8 cellular contexts compared by ENCODE assay signal in genomic region chr1:2546515-2547209, GRCh38. TPM values are rescaled to one million over a fixed set of nuclear protein-coding genes. Genes with fewer than 3 reads are reported as not detected.
DNase-seq lines count a peak whose midpoint lies in the region; ATAC-seq and TF ChIP-seq lines count a peak whose summit lies in the region.

No MANE protein-coding gene starts in this region.

- no peaks in the 10 kb centered on the region for H3K27me3 ChIP-seq in Caco-2 (replicated peaks; ENCODE audit: control insufficient read depth, insufficient read depth, low read length)
- no peaks in the 10 kb centered on the region for H3K27me3 ChIP-seq in RWPE2 (ENCODE audit: insufficient read depth, poor library complexity, severe bottlenecking)
- H3K27me3 ChIP-seq in neutrophil = peaks cover 39% of the 10 kb centered on the region
- no peaks in the 10 kb centered on the region for H3K27me3 ChIP-seq in testis

- H3K36me3 ChIP-seq in Caco-2 (ENCODE audit: control insufficient read depth, insufficient read depth, low read length) (no peaks in the 10 kb centered on the region), RWPE2 (ENCODE audit: low read depth) (no peaks in the 10 kb centered on the region), neutrophil (no peaks in the 10 kb centered on the region), testis (ENCODE audit: low read depth, missing control alignments) (no peaks in the 10 kb centered on the region)

- H3K4me3 ChIP-seq in Caco-2 (ENCODE audit: low read depth, low read length) (peak overlapping the region; percentile 65), RWPE2 (ENCODE audit: severe bottlenecking) (peak overlapping the region; percentile 38), neutrophil (ENCODE audit: low read depth in 1 of 2, low read length in 1 of 2) (peak overlapping the region; percentile 81 to 85), testis (peak overlapping the region; percentile 50 to 61)

- H3K36me3 Mint-ChIP-seq in Caco-2 (ENCODE audit: insufficient read depth, unreplicated experiment) = peaks cover 6% of the 10 kb centered on the region

- TF ChIP-seq CTCF in Caco-2 (IDR thresholded peaks at IDR 0.05; ENCODE audit: insufficient read depth in 1 of 2, low read depth in 1 of 2, low read length in 1 of 2, severe bottlenecking in 1 of 2, unreplicated experiment in 1 of 2) (no peak), RWPE2 (IDR thresholded peaks at IDR 0.05; ENCODE audit: poor library complexity, severe bottlenecking) (no peak), neutrophil (IDR thresholded peaks at IDR 0.05) (peak; percentile 70), testis (IDR thresholded peaks at IDR 0.05) (peak in 1 of 3 experiments; percentile 2)

- H3K27ac ChIP-seq in RWPE2 (ENCODE audit: poor library complexity, severe bottlenecking) (peak overlapping the region; percentile 78), neutrophil (peak overlapping the region; percentile 100), testis (peak overlapping the region; percentile 56 to 95)

- TF ChIP-seq POLR2A in testis (IDR thresholded peaks at IDR 0.05) = no peak

- 1% methylated on average over 41 of the region's 52 CpGs; no CpG with 5 or more reads in 1 of the 2 donors for WGBS in testis, 2 donors

- H3K27me3 Mint-ChIP-seq in Caco-2 (ENCODE audit: insufficient read depth, unreplicated experiment) = no peaks in the 10 kb centered on the region

- H3K9me3 ChIP-seq in Caco-2 (no peaks in the 10 kb centered on the region), RWPE2 (ENCODE audit: severe bottlenecking) (no peaks in the 10 kb centered on the region), neutrophil (no peaks in the 10 kb centered on the region), testis (no peaks in the 10 kb centered on the region)

- no peak overlapping the region for H3K27ac Mint-ChIP-seq in Caco-2 (ENCODE audit: unreplicated experiment)

- H3K9me3 Mint-ChIP-seq in Caco-2 (ENCODE audit: unreplicated experiment) = no peaks in the 10 kb centered on the region

- peak; percentile 67 to 76 for DNase-seq in Caco-2
- peak; percentile 96 for DNase-seq in HuH-7 (ENCODE audit: low spot score)
- peak; percentile 89 for DNase-seq in RWPE2 (ENCODE audit: low spot score)
- peak in 3 of 4 experiments; percentile 28 to 71 (median 61) for DNase-seq in activated naive CD4-positive, alpha-beta T cell (lab: John Stamatoyannopoulos, UW)
- peak; percentile 91 for DNase-seq in foreskin melanocyte
- peak; percentile 79 for DNase-seq in testis

- intact Hi-C loops in Caco-2 (cut with micrococcal nuclease; ENCODE audit: unreplicated experiment) = loop anchor here (1.0 kb wide), 1 partner anchor 20 kb away; the partner anchor contains the start of gene PANK4
- intact Hi-C loops in testis (cut with DNase I; ENCODE audit: low total_unique reads) = loop anchor here (5.0 kb wide), 1 partner anchor 134 kb away; the partner anchor contains the start of gene PEX10

- H3K4me1 ChIP-seq in Caco-2 = peaks cover 8% of the 10 kb centered on the region
- peaks cover 5% of the 10 kb centered on the region for H3K4me1 ChIP-seq in RWPE2 (ENCODE audit: insufficient read depth, poor library complexity, severe bottlenecking)
- H3K4me1 ChIP-seq in neutrophil (ENCODE audit: control insufficient read depth in 1 of 2, insufficient read depth in 1 of 2, low read depth in 1 of 2, low read length in 1 of 2) = peaks cover 33 to 46% of the 10 kb centered on the region in 2 experiments
- peaks cover 54% of the 10 kb centered on the region for H3K4me1 ChIP-seq in testis

- peak overlapping the region; percentile 85 for H3K4me3 Mint-ChIP-seq in Caco-2 (ENCODE audit: unreplicated experiment)

- CTCF ChIA-PET in Caco-2 (lab: Charles Lee) = interaction anchor here (0.8 to 1.4 kb wide), 7 partner anchors 14 to 133 kb away, joined by 3 to 8 read pairs (median 3); partner anchors contain the start of genes PANK4 and PEX10

- no peaks in the 10 kb centered on the region for H3K4me1 Mint-ChIP-seq in Caco-2 (ENCODE audit: low read depth, unreplicated experiment)

- POLR2A ChIA-PET in Caco-2 (lab: Charles Lee) = interaction anchor here (0.6 to 1.1 kb wide), 5 partner anchors 20 to 155 kb away, joined by 3 to 8 read pairs (median 4); partner anchors contain the start of genes MORN1, PANK4, PEX10 and RER1

- TSS peak; percentile 61 for BruUV-seq in Caco-2 (replicated peaks; lab: Mats Ljungman, UMichigan)

- ATAC-seq in GM21423 (IDR thresholded peaks at IDR 0.05; ENCODE audit: unreplicated experiment) (peak; percentile 31), RWPE2 (ENCODE audit: low read depth) (peak; percentile 72)

RNA-seq across cellular contexts. Expression of gene TNFRSF14, which starts 9.5 kb away (rescaled TPM):
- total RNA-seq in Caco-2 (2022) (1.5 and 3.2 TPM in 2 replicates), testis (10 to 100 TPM; 39.0 to 45.1 TPM)
- 26.0 TPM for polyA plus RNA-seq in testis (ENCODE audit: insufficient read depth, low read depth, low replicate concordance)

RNA-seq across cellular contexts. Expression of gene HES5, which starts 16.6 kb away (rescaled TPM):
- total RNA-seq in Caco-2 (2022) = not detected in 2 replicates
- total RNA-seq in testis = 1 to 10 TPM; 2.8 to 4.2 TPM
- polyA plus RNA-seq in testis (ENCODE audit: insufficient read depth, low read depth, low replicate concordance) = 1.1 TPM

RNA-seq across cellular contexts. Expression of gene PANK4, which starts 20.3 kb away (rescaled TPM):
- total RNA-seq in Caco-2 (2022) = 27.0 and 31.7 TPM in 2 replicates
- total RNA-seq in testis = 10 to 100 TPM; 65.9 to 84.7 TPM
- polyA plus RNA-seq in testis (ENCODE audit: insufficient read depth, low read depth, low replicate concordance) = 23.2 TPM

RNA-seq across cellular contexts. Expression of gene PRXL2B, which starts 39.9 kb away (rescaled TPM):
- total RNA-seq in Caco-2 (2022) (16.2 and 16.8 TPM in 2 replicates), testis (10 to 100 TPM; 20.9 to 25.1 TPM)
- 16.5 TPM for polyA plus RNA-seq in testis (ENCODE audit: insufficient read depth, low read depth, low replicate concordance)

Comparison
In these comparisons a context has a peak if more than half of its experiments do, and no peak if none do; other contexts are left out.
1. Peak in every context shown above with its lines: DNase-seq, ATAC-seq, H3K4me3 ChIP-seq and H3K27ac ChIP-seq.